In genomic region chr19:33248553-33248953, GRCh38 we compare ENCODE assay signal across 1 cellular context.
TF ChIP-seq lines count a peak whose summit lies in the region.

No MANE protein-coding gene starts in this region.

TF ChIP-seq in HepG2, 621 proteins besides CTCF, POLR2A, EP300 and RAD21 (continued from another document and continues in another):
- TF ChIP-seq, protein P1, sequence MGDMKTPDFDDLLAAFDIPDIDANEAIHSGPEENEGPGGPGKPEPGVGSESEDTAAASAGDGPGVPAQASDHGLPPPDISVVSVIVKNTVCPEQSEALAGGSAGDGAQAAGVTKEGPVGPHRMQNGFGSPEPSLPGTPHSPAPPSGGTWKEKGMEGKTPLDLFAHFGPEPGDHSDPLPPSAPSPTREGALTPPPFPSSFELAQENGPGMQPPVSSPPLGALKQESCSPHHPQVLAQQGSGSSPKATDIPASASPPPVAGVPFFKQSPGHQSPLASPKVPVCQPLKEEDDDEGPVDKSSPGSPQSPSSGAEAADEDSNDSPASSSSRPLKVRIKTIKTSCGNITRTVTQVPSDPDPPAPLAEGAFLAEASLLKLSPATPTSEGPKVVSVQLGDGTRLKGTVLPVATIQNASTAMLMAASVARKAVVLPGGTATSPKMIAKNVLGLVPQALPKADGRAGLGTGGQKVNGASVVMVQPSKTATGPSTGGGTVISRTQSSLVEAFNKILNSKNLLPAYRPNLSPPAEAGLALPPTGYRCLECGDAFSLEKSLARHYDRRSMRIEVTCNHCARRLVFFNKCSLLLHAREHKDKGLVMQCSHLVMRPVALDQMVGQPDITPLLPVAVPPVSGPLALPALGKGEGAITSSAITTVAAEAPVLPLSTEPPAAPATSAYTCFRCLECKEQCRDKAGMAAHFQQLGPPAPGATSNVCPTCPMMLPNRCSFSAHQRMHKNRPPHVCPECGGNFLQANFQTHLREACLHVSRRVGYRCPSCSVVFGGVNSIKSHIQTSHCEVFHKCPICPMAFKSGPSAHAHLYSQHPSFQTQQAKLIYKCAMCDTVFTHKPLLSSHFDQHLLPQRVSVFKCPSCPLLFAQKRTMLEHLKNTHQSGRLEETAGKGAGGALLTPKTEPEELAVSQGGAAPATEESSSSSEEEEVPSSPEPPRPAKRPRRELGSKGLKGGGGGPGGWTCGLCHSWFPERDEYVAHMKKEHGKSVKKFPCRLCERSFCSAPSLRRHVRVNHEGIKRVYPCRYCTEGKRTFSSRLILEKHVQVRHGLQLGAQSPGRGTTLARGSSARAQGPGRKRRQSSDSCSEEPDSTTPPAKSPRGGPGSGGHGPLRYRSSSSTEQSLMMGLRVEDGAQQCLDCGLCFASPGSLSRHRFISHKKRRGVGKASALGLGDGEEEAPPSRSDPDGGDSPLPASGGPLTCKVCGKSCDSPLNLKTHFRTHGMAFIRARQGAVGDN (CRISPR knock-in tag; IDR thresholded peaks at IDR 0.05): peak; percentile 69
- no peak for TF ChIP-seq ZFAT (CRISPR knock-in tag; conservative IDR thresholded peaks at IDR 0.05)
- no peak for TF ChIP-seq TRIM22 (IDR thresholded peaks at IDR 0.05)
- TF ChIP-seq PHF8 (CRISPR knock-in tag; IDR thresholded peaks at IDR 0.05): no peak
- TF ChIP-seq, protein P2, sequence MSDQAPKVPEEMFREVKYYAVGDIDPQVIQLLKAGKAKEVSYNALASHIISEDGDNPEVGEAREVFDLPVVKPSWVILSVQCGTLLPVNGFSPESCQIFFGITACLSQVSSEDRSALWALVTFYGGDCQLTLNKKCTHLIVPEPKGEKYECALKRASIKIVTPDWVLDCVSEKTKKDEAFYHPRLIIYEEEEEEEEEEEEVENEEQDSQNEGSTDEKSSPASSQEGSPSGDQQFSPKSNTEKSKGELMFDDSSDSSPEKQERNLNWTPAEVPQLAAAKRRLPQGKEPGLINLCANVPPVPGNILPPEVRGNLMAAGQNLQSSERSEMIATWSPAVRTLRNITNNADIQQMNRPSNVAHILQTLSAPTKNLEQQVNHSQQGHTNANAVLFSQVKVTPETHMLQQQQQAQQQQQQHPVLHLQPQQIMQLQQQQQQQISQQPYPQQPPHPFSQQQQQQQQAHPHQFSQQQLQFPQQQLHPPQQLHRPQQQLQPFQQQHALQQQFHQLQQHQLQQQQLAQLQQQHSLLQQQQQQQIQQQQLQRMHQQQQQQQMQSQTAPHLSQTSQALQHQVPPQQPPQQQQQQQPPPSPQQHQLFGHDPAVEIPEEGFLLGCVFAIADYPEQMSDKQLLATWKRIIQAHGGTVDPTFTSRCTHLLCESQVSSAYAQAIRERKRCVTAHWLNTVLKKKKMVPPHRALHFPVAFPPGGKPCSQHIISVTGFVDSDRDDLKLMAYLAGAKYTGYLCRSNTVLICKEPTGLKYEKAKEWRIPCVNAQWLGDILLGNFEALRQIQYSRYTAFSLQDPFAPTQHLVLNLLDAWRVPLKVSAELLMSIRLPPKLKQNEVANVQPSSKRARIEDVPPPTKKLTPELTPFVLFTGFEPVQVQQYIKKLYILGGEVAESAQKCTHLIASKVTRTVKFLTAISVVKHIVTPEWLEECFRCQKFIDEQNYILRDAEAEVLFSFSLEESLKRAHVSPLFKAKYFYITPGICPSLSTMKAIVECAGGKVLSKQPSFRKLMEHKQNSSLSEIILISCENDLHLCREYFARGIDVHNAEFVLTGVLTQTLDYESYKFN (CRISPR knock-in tag; conservative IDR thresholded peaks at IDR 0.05): peak; percentile 71
- TF ChIP-seq, protein P3, sequence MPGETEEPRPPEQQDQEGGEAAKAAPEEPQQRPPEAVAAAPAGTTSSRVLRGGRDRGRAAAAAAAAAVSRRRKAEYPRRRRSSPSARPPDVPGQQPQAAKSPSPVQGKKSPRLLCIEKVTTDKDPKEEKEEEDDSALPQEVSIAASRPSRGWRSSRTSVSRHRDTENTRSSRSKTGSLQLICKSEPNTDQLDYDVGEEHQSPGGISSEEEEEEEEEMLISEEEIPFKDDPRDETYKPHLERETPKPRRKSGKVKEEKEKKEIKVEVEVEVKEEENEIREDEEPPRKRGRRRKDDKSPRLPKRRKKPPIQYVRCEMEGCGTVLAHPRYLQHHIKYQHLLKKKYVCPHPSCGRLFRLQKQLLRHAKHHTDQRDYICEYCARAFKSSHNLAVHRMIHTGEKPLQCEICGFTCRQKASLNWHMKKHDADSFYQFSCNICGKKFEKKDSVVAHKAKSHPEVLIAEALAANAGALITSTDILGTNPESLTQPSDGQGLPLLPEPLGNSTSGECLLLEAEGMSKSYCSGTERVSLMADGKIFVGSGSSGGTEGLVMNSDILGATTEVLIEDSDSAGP (CRISPR knock-in tag; IDR thresholded peaks at IDR 0.05; ENCODE audit: borderline replicate concordance): no peak; the same call in 1 of the 2 replicates
- TF ChIP-seq, protein P4, sequence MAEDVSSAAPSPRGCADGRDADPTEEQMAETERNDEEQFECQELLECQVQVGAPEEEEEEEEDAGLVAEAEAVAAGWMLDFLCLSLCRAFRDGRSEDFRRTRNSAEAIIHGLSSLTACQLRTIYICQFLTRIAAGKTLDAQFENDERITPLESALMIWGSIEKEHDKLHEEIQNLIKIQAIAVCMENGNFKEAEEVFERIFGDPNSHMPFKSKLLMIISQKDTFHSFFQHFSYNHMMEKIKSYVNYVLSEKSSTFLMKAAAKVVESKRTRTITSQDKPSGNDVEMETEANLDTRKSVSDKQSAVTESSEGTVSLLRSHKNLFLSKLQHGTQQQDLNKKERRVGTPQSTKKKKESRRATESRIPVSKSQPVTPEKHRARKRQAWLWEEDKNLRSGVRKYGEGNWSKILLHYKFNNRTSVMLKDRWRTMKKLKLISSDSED (CRISPR knock-in tag; IDR thresholded peaks at IDR 0.05): no peak
- TF ChIP-seq ZUFSP (CRISPR knock-in tag; IDR thresholded peaks at IDR 0.05; ENCODE audit: borderline replicate concordance): no peak
- TF ChIP-seq, protein P5, sequence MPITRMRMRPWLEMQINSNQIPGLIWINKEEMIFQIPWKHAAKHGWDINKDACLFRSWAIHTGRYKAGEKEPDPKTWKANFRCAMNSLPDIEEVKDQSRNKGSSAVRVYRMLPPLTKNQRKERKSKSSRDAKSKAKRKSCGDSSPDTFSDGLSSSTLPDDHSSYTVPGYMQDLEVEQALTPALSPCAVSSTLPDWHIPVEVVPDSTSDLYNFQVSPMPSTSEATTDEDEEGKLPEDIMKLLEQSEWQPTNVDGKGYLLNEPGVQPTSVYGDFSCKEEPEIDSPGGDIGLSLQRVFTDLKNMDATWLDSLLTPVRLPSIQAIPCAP (CRISPR knock-in tag; IDR thresholded peaks at IDR 0.05; ENCODE audit: low read depth): no peak
- TF ChIP-seq ZBTB26 (CRISPR knock-in tag; IDR thresholded peaks at IDR 0.05; ENCODE audit: borderline replicate concordance): 0 out of 2 replicates have a peak, but pooled peaks have one; percentile 18
- TF ChIP-seq ZMYM2 (CRISPR knock-in tag; IDR thresholded peaks at IDR 0.05): peak; percentile 49; the same call in 1 of the 2 replicates
- 0 out of 2 replicates have a peak, but pooled peaks have one; percentile 64 for TF ChIP-seq ZNF761 (CRISPR knock-in tag; conservative IDR thresholded peaks at IDR 0.05)
- TF ChIP-seq ZNF816 (CRISPR knock-in tag; IDR thresholded peaks at IDR 0.05; ENCODE audit: borderline replicate concordance): no peak
- TF ChIP-seq ZBTB21 (CRISPR knock-in tag; IDR thresholded peaks at IDR 0.05): no peak
- peak; percentile 59; the same call in 1 of the 2 replicates for TF ChIP-seq THRA (CRISPR knock-in tag; IDR thresholded peaks at IDR 0.05; ENCODE audit: borderline replicate concordance)
- TF ChIP-seq NR2C2 (CRISPR knock-in tag; IDR thresholded peaks at IDR 0.05; ENCODE audit: borderline replicate concordance): peak; percentile 91
- peak; percentile 82 for TF ChIP-seq ZEB1 (IDR thresholded peaks at IDR 0.05; ENCODE audit: insufficient replicate concordance, low read depth)
- TF ChIP-seq RARA (CRISPR knock-in tag; IDR thresholded peaks at IDR 0.05): peak; percentile 92
- TF ChIP-seq HOXA9 (CRISPR knock-in tag; IDR thresholded peaks at IDR 0.05; ENCODE audit: borderline replicate concordance): no peak
- TF ChIP-seq, protein P6, sequence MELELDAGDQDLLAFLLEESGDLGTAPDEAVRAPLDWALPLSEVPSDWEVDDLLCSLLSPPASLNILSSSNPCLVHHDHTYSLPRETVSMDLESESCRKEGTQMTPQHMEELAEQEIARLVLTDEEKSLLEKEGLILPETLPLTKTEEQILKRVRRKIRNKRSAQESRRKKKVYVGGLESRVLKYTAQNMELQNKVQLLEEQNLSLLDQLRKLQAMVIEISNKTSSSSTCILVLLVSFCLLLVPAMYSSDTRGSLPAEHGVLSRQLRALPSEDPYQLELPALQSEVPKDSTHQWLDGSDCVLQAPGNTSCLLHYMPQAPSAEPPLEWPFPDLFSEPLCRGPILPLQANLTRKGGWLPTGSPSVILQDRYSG (CRISPR knock-in tag; IDR thresholded peaks at IDR 0.05): no peak
- TF ChIP-seq GATAD2A (CRISPR knock-in tag; IDR thresholded peaks at IDR 0.05): peak; percentile 63
- no peak for TF ChIP-seq CC2D1A (CRISPR knock-in tag; IDR thresholded peaks at IDR 0.05)
- TF ChIP-seq ZNF879 (CRISPR knock-in tag; IDR thresholded peaks at IDR 0.05): 0 out of 2 replicates have a peak, but pooled peaks have one; percentile 48
- no peak for TF ChIP-seq NONO (IDR thresholded peaks at IDR 0.05)
- 0 out of 2 replicates have a peak, but pooled peaks have one; percentile 15 for TF ChIP-seq NONO (CRISPR knock-in tag; conservative IDR thresholded peaks at IDR 0.05)
- TF ChIP-seq, protein P7, sequence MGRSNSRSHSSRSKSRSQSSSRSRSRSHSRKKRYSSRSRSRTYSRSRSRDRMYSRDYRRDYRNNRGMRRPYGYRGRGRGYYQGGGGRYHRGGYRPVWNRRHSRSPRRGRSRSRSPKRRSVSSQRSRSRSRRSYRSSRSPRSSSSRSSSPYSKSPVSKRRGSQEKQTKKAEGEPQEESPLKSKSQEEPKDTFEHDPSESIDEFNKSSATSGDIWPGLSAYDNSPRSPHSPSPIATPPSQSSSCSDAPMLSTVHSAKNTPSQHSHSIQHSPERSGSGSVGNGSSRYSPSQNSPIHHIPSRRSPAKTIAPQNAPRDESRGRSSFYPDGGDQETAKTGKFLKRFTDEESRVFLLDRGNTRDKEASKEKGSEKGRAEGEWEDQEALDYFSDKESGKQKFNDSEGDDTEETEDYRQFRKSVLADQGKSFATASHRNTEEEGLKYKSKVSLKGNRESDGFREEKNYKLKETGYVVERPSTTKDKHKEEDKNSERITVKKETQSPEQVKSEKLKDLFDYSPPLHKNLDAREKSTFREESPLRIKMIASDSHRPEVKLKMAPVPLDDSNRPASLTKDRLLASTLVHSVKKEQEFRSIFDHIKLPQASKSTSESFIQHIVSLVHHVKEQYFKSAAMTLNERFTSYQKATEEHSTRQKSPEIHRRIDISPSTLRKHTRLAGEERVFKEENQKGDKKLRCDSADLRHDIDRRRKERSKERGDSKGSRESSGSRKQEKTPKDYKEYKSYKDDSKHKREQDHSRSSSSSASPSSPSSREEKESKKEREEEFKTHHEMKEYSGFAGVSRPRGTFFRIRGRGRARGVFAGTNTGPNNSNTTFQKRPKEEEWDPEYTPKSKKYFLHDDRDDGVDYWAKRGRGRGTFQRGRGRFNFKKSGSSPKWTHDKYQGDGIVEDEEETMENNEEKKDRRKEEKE (IDR thresholded peaks at IDR 0.05): no peak
- TF ChIP-seq MAF1 (CRISPR knock-in tag; IDR thresholded peaks at IDR 0.05; ENCODE audit: borderline replicate concordance): no peak
- no peak for TF ChIP-seq ZIK1 (CRISPR knock-in tag; IDR thresholded peaks at IDR 0.05; ENCODE audit: borderline replicate concordance, low read depth)
- 0 out of 2 replicates have a peak, but pooled peaks have one; percentile 9 for TF ChIP-seq NFKB2 (CRISPR knock-in tag; IDR thresholded peaks at IDR 0.05; ENCODE audit: borderline replicate concordance)
